ENCODE assay signal across 30 cellular contexts in genomic region chr20:36274248-36274841, GRCh38. TPM values are rescaled to one million over a fixed set of nuclear protein-coding genes. Genes with fewer than 3 reads are reported as not detected.
A peak's percentile ranks its signal among the peaks of the same experiment; 100 is the strongest.
DNase-seq lines count a peak whose midpoint lies in the region; ATAC-seq and TF ChIP-seq lines count a peak whose summit lies in the region.
"Had no signal": no experiment of that assay in that cellular context is flagged by ENCODE, and none has a peak within 500 bp of the region (broad histone marks: within the 10 kb centered on the region; RNA-seq: fewer than 3 reads in every experiment).

No MANE protein-coding gene starts in this region.

- H3K27ac ChIP-seq in angular gyrus (ENCODE audit: low read depth, low read length), result peak overlapping the region; percentile 9
- H3K27ac ChIP-seq in neural cell (ENCODE audit: low read length), result no peak overlapping the region
- H3K27ac ChIP-seq: adrenal gland, BLaER1, esophagus muscularis mucosa, HL-60, prostate gland, SJCRH30, skin epidermis, thoracic aorta, vagina had no signal

- no peak for TF ChIP-seq RAD21 in neural cell (conservative IDR thresholded peaks at IDR 0.05)

- H3K4me3 Mint-ChIP-seq in activated naive CD8-positive, alpha-beta T cell treated with anti-CD3 and anti-CD28 coated beads, Interleukin-2, amount 10 ng/mL, durations not matched to agents 7 days and 5 days, result no peak overlapping the region
- H3K4me3 Mint-ChIP-seq in activated naive CD8-positive, alpha-beta T cell treated with anti-CD3 and anti-CD28 coated beads, Interleukin-2, amount 50 U/mL, for 24 hours, result no peak overlapping the region
- H3K4me3 Mint-ChIP-seq in T-helper 2 cell treated with Interferon-gamma antibody and Interleukin-4, amounts not matched to agents 5 μg/mL and 100 μg/mL, for 36 hours, result no peak overlapping the region
- H3K4me3 Mint-ChIP-seq: effector memory CD8-positive, alpha-beta T cell; T-helper 1 cell treated with Interleukin-12 subunit alpha and Interleukin-12 subunit beta and Interleukin-4 antibody, amounts not matched to agents 30 μg/mL and 1 μg/mL, for 36 hours had no signal

- H3K79me2 ChIP-seq in neural cell (replicated peaks; ENCODE audit: insufficient read depth, low read length), result no peaks in the 10 kb centered on the region

- H3K36me3 Mint-ChIP-seq in activated naive CD8-positive, alpha-beta T cell treated with anti-CD3 and anti-CD28 coated beads, Interleukin-2, amount 10 ng/mL, durations not matched to agents 7 days and 5 days, result no peaks in the 10 kb centered on the region
- H3K36me3 Mint-ChIP-seq in activated naive CD8-positive, alpha-beta T cell treated with anti-CD3 and anti-CD28 coated beads, Interleukin-2, amount 50 U/mL, for 24 hours (ENCODE audit: low read depth), result no peaks in the 10 kb centered on the region
- no peaks in the 10 kb centered on the region for H3K36me3 Mint-ChIP-seq in T-helper 2 cell treated with Interferon-gamma antibody and Interleukin-4, amounts not matched to agents 5 μg/mL and 100 μg/mL, for 36 hours (ENCODE audit: low read depth)
- H3K36me3 Mint-ChIP-seq: naive thymus-derived CD8-positive, alpha-beta T cell had no signal

- no peak overlapping the region for H2AFZ ChIP-seq in neural cell (ENCODE audit: low read depth, low read length)

- no peak for TF ChIP-seq CTCF in neural cell (IDR thresholded peaks at IDR 0.05; ENCODE audit: poor library complexity, severe bottlenecking)

- no peak for TF ChIP-seq EP300 in neural cell (conservative IDR thresholded peaks at IDR 0.05; ENCODE audit: poor library complexity, severe bottlenecking)

- H3K4me1 Mint-ChIP-seq in activated naive CD8-positive, alpha-beta T cell treated with anti-CD3 and anti-CD28 coated beads, Interleukin-2, amount 10 ng/mL, durations not matched to agents 7 days and 5 days, result no peaks in the 10 kb centered on the region
- H3K4me1 Mint-ChIP-seq in activated naive CD8-positive, alpha-beta T cell treated with anti-CD3 and anti-CD28 coated beads, Interleukin-2, amount 50 U/mL, for 24 hours, result no peaks in the 10 kb centered on the region
- no peaks in the 10 kb centered on the region for H3K4me1 Mint-ChIP-seq in T-helper 2 cell treated with Interferon-gamma antibody and Interleukin-4, amounts not matched to agents 5 μg/mL and 100 μg/mL, for 36 hours (ENCODE audit: low read depth)
- H3K4me1 Mint-ChIP-seq: naive thymus-derived CD8-positive, alpha-beta T cell had no signal

- no peaks in the 10 kb centered on the region for H3K9me2 ChIP-seq in neural cell (ENCODE audit: insufficient read depth, low read length)

- no peak overlapping the region for H3K4me2 ChIP-seq in neural cell (ENCODE audit: low read length)
- H3K4me2 ChIP-seq: BLaER1 had no signal

- H3K27me3 Mint-ChIP-seq in activated naive CD8-positive, alpha-beta T cell treated with anti-CD3 and anti-CD28 coated beads, Interleukin-2, amount 10 ng/mL, durations not matched to agents 7 days and 5 days, result peaks cover 2% of the 10 kb centered on the region
- peaks cover 7% of the 10 kb centered on the region for H3K27me3 Mint-ChIP-seq in activated naive CD8-positive, alpha-beta T cell treated with anti-CD3 and anti-CD28 coated beads, Interleukin-2, amount 50 U/mL, for 24 hours
- peaks cover 9% of the 10 kb centered on the region for H3K27me3 Mint-ChIP-seq in T-helper 2 cell treated with Interferon-gamma antibody and Interleukin-4, amounts not matched to agents 5 μg/mL and 100 μg/mL, for 36 hours (ENCODE audit: low read depth)

- ATAC-seq in activated naive CD8-positive, alpha-beta T cell treated with anti-CD3 and anti-CD28 coated beads, Interleukin-2, amount 10 ng/mL, durations not matched to agents 7 days and 5 days (ENCODE audit: low read depth), result no peak
- no peak for ATAC-seq in activated naive CD8-positive, alpha-beta T cell treated with anti-CD3 and anti-CD28 coated beads, Interleukin-2, amount 50 U/mL, for 24 hours
- no peak for ATAC-seq in HG02610 (IDR thresholded peaks at IDR 0.05; ENCODE audit: unreplicated experiment)
- ATAC-seq: effector memory CD8-positive, alpha-beta T cell; left ventricle myocardium superior; naive thymus-derived CD8-positive, alpha-beta T cell had no signal

- H3K9me3 Mint-ChIP-seq in activated naive CD8-positive, alpha-beta T cell treated with anti-CD3 and anti-CD28 coated beads, Interleukin-2, amount 10 ng/mL, durations not matched to agents 7 days and 5 days, result no peaks in the 10 kb centered on the region
- no peaks in the 10 kb centered on the region for H3K9me3 Mint-ChIP-seq in activated naive CD8-positive, alpha-beta T cell treated with anti-CD3 and anti-CD28 coated beads, Interleukin-2, amount 50 U/mL, for 24 hours
- no peaks in the 10 kb centered on the region for H3K9me3 Mint-ChIP-seq in T-helper 2 cell treated with Interferon-gamma antibody and Interleukin-4, amounts not matched to agents 5 μg/mL and 100 μg/mL, for 36 hours
- H3K9me3 Mint-ChIP-seq: effector memory CD8-positive, alpha-beta T cell; naive thymus-derived CD8-positive, alpha-beta T cell; T-helper 1 cell treated with Interleukin-12 subunit alpha and Interleukin-12 subunit beta and Interleukin-4 antibody, amounts not matched to agents 30 μg/mL and 1 μg/mL, for 36 hours had no signal

- H4K20me1 ChIP-seq in neural cell (ENCODE audit: insufficient read depth), result no peaks in the 10 kb centered on the region
- H4K20me1 ChIP-seq: BLaER1 had no signal

- POLR2A ChIA-PET in activated naive CD8-positive, alpha-beta T cell treated with anti-CD3 and anti-CD28 coated beads, Interleukin-2, amount 10 ng/mL, durations not matched to agents 7 days and 5 days (lab: Charles Lee), result no interaction called here

- DNase-seq in activated naive CD8-positive, alpha-beta T cell treated with anti-CD3 and anti-CD28 coated beads, Interleukin-2, amount 10 ng/mL, durations not matched to agents 7 days and 5 days, result peak; percentile 15
- DNase-seq in activated naive CD8-positive, alpha-beta T cell treated with anti-CD3 and anti-CD28 coated beads, Interleukin-2, amount 50 U/mL, for 24 hours, result no peak
- peak; percentile 15 for DNase-seq in stimulated activated CD8-positive, alpha-beta memory T cell treated with anti-CD3 and anti-CD28 coated beads, Interleukin-4, amount 100 ng/mL, for 48 hours
- DNase-seq in epidermal melanocyte (ENCODE audit: insufficient read length, low spot score), result no peak
- no peak for DNase-seq in T-helper 2 cell treated with Interferon-gamma antibody and Interleukin-4, amounts not matched to agents 5 μg/mL and 100 μg/mL, for 36 hours (ENCODE audit: low spot score)
- DNase-seq: activated CD8-positive, alpha-beta memory T cell treated with anti-CD3 and anti-CD28 coated beads for 24 hours; activated gamma-delta T cell treated with Interleukin-2 at 50 U/mL for 16 hours; activated T-cell treated with anti-CD3 and anti-CD28 coated beads, Interleukin-2, amount 50 U/mL, for 1 hour; COR-L47; effector memory CD8-positive, alpha-beta T cell; foreskin melanocyte; hippocampal formation; left ventricle myocardium superior; midbrain; naive thymus-derived CD8-positive, alpha-beta T cell; NCI-H1694; NCI-H226 had no signal

- no peak overlapping the region for H3K27ac Mint-ChIP-seq in activated naive CD8-positive, alpha-beta T cell treated with anti-CD3 and anti-CD28 coated beads, Interleukin-2, amount 10 ng/mL, durations not matched to agents 7 days and 5 days
- H3K27ac Mint-ChIP-seq in activated naive CD8-positive, alpha-beta T cell treated with anti-CD3 and anti-CD28 coated beads, Interleukin-2, amount 50 U/mL, for 24 hours, result no peak overlapping the region
- no peak overlapping the region for H3K27ac Mint-ChIP-seq in T-helper 2 cell treated with Interferon-gamma antibody and Interleukin-4, amounts not matched to agents 5 μg/mL and 100 μg/mL, for 36 hours
- H3K27ac Mint-ChIP-seq: effector memory CD8-positive, alpha-beta T cell; T-helper 1 cell treated with Interleukin-12 subunit alpha and Interleukin-12 subunit beta and Interleukin-4 antibody, amounts not matched to agents 30 μg/mL and 1 μg/mL, for 36 hours had no signal

- no peaks in the 10 kb centered on the region for H3F3A ChIP-seq in neural cell (ENCODE audit: insufficient read depth, low read length, poor library complexity, severe bottlenecking)

- H3K36me3 ChIP-seq in neural cell (ENCODE audit: insufficient read depth, low read length), result no peaks in the 10 kb centered on the region
- H3K36me3 ChIP-seq: adrenal gland, BLaER1, esophagus muscularis mucosa, prostate gland, SJCRH30, thoracic aorta, vagina had no signal

- H3K27me3 ChIP-seq in neural cell (ENCODE audit: insufficient read depth, low read depth, low read length), result no peaks in the 10 kb centered on the region
- H3K27me3 ChIP-seq: adrenal gland, BLaER1, vagina had no signal

- peak overlapping the region; percentile 16 for H3K9ac ChIP-seq in neural cell (ENCODE audit: low read length)
- H3K9ac ChIP-seq: BLaER1 had no signal

- no peaks in the 10 kb centered on the region for H3K9me3 ChIP-seq in neural cell (ENCODE audit: low read length)
- H3K9me3 ChIP-seq: adrenal gland, BLaER1, esophagus muscularis mucosa, prostate gland, SJCRH30, thoracic aorta, vagina had no signal

- no peak overlapping the region for H3K4me3 ChIP-seq in neural cell (ENCODE audit: low read length)
- H3K4me3 ChIP-seq: adrenal gland, BLaER1, esophagus muscularis mucosa, prostate gland, SJCRH30, skin epidermis, thoracic aorta, vagina had no signal

TF ChIP-seq in neural cell, 6 proteins besides CTCF, POLR2A, EP300 and RAD21 (continues in another document):
- TF ChIP-seq EZH2 (IDR thresholded peaks at IDR 0.05; ENCODE audit: borderline replicate concordance, insufficient read depth, low read length, poor library complexity, severe bottlenecking) (no peak), SMC3 (conservative IDR thresholded peaks at IDR 0.05; ENCODE audit: poor library complexity) (no peak), TAF1 (IDR thresholded peaks at IDR 0.05; ENCODE audit: low read depth) (no peak), MXI1 (conservative IDR thresholded peaks at IDR 0.05; ENCODE audit: poor library complexity, severe bottlenecking) (no peak)

RNA-seq across cellular contexts. Expression of gene DLGAP4, which starts 31.8 kb away (rescaled TPM):
- 10 to 100 TPM; 27.0 to 27.5 TPM for total RNA-seq in activated naive CD8-positive, alpha-beta T cell treated with anti-CD3 and anti-CD28 coated beads, Interleukin-2, amount 10 ng/mL, durations not matched to agents 7 days and 5 days
- polyA plus RNA-seq in neural cell, result 31.2 and 50.9 TPM in 2 replicates
- 79.5 and 85.0 TPM in 2 replicates for polyA minus RNA-seq in neural cell

RNA-seq across cellular contexts. Expression of gene AAR2, which starts 38.1 kb away (rescaled TPM):
- total RNA-seq in activated naive CD8-positive, alpha-beta T cell treated with anti-CD3 and anti-CD28 coated beads, Interleukin-2, amount 10 ng/mL, durations not matched to agents 7 days and 5 days, result 10 to 100 TPM; 22.3 to 22.5 TPM
- polyA plus RNA-seq in neural cell, result 25.4 and 28.1 TPM in 2 replicates
- polyA minus RNA-seq in neural cell, result 35.1 and 36.3 TPM in 2 replicates

Comparison
In these comparisons a context has a peak if more than half of its experiments do, and no peak if none do; other contexts are left out.
1. DNase-seq: peak in activated naive CD8-positive, alpha-beta T cell treated with anti-CD3 and anti-CD28 coated beads, Interleukin-2, amount 10 ng/mL, durations not matched to agents 7 days and 5 days (single experiment) and stimulated activated CD8-positive, alpha-beta memory T cell treated with anti-CD3 and anti-CD28 coated beads, Interleukin-4, amount 100 ng/mL, for 48 hours (single experiment); none in activated naive CD8-positive, alpha-beta T cell treated with anti-CD3 and anti-CD28 coated beads, Interleukin-2, amount 50 U/mL, for 24 hours (single experiment), epidermal melanocyte (single experiment) and T-helper 2 cell treated with Interferon-gamma antibody and Interleukin-4, amounts not matched to agents 5 μg/mL and 100 μg/mL, for 36 hours (single experiment).